ENCODE assay signal across 8 cellular contexts in genomic region chr17:64025732-64026294, GRCh38. TPM values are rescaled to one million over a fixed set of nuclear protein-coding genes. Genes with fewer than 3 reads are reported as not detected.
DNase-seq lines count a peak whose midpoint lies in the region; ATAC-seq and TF ChIP-seq lines count a peak whose summit lies in the region.

No MANE protein-coding gene starts in this region.

- H3K9ac ChIP-seq in smooth muscle cell (ENCODE audit: low read depth) = no peak overlapping the region

- H4K20me1 ChIP-seq in smooth muscle cell (ENCODE audit: low read depth) = no peaks in the 10 kb centered on the region

- H3K4me2 ChIP-seq in smooth muscle cell = peak overlapping the region; percentile 68

- H3K9me3 Mint-ChIP-seq in T-helper 2 cell treated with Interferon-gamma antibody and Interleukin-4, amounts not matched to agents 5 μg/mL and 100 μg/mL, for 36 hours = no peaks in the 10 kb centered on the region

- H3K27ac ChIP-seq in smooth muscle cell (ENCODE audit: low read depth) = no peak overlapping the region

- H3K36me3 Mint-ChIP-seq in T-helper 2 cell treated with Interferon-gamma antibody and Interleukin-4, amounts not matched to agents 5 μg/mL and 100 μg/mL, for 36 hours (ENCODE audit: low read depth) = peaks cover 13% of the 10 kb centered on the region

- peaks cover 60% of the 10 kb centered on the region for H3K4me1 Mint-ChIP-seq in T-helper 2 cell treated with Interferon-gamma antibody and Interleukin-4, amounts not matched to agents 5 μg/mL and 100 μg/mL, for 36 hours (ENCODE audit: low read depth)

- no peaks in the 10 kb centered on the region for H3K9me3 ChIP-seq in smooth muscle cell (replicated peaks; ENCODE audit: low read depth)

- H3K27ac Mint-ChIP-seq in T-helper 2 cell treated with Interferon-gamma antibody and Interleukin-4, amounts not matched to agents 5 μg/mL and 100 μg/mL, for 36 hours = peak overlapping the region; percentile 93

- no peaks in the 10 kb centered on the region for H3K79me2 ChIP-seq in smooth muscle cell (ENCODE audit: low read depth)

- 13% methylated on average over 21 of the region's 21 CpGs for WGBS in smooth muscle cell (ENCODE audit: low lambda C conversion rate)

- TF ChIP-seq CTCF in smooth muscle cell (IDR thresholded peaks at IDR 0.05; ENCODE audit: borderline replicate concordance, insufficient read depth, poor library complexity, severe bottlenecking) = peak; percentile 92

- peaks cover 3% of the 10 kb centered on the region for H3K27me3 ChIP-seq in smooth muscle cell (ENCODE audit: low read depth)

- no peak overlapping the region for H3K4me3 ChIP-seq in smooth muscle cell

- no peaks in the 10 kb centered on the region for H3K27me3 Mint-ChIP-seq in T-helper 2 cell treated with Interferon-gamma antibody and Interleukin-4, amounts not matched to agents 5 μg/mL and 100 μg/mL, for 36 hours (ENCODE audit: low read depth)

- no peaks in the 10 kb centered on the region for H3K36me3 ChIP-seq in smooth muscle cell (ENCODE audit: low read depth)

- H3F3A ChIP-seq in smooth muscle cell (ENCODE audit: low read depth) = no peaks in the 10 kb centered on the region

- DNase-seq in Daoy (ENCODE audit: low read depth) (peak; percentile 84), NCI-H2029 (lab: John Stamatoyannopoulos, UW) (peak; percentile 59), amniotic epithelial cell (ENCODE audit: low read depth) (peak; percentile 74), iPS DF 4.7 (ENCODE audit: extremely low read depth, low spot score) (peak; percentile 51), smooth muscle cell (lab: John Stamatoyannopoulos, UW; ENCODE audit: unreplicated experiment) (peak; percentile 7)
- DNase-seq in T-helper 2 cell treated with Interferon-gamma antibody and Interleukin-4, amounts not matched to agents 5 μg/mL and 100 μg/mL, for 36 hours (ENCODE audit: low spot score) = peak; percentile 86

- H2AFZ ChIP-seq in smooth muscle cell (ENCODE audit: low read depth) = no peak overlapping the region

- H3K4me3 Mint-ChIP-seq in T-helper 2 cell treated with Interferon-gamma antibody and Interleukin-4, amounts not matched to agents 5 μg/mL and 100 μg/mL, for 36 hours = peak overlapping the region; percentile 85

- H3K4me1 ChIP-seq in smooth muscle cell (ENCODE audit: low read depth) = no peaks in the 10 kb centered on the region

- peak; percentile 67 for ATAC-seq in HG02642 (IDR thresholded peaks at IDR 0.05; ENCODE audit: poor library complexity, unreplicated experiment)
- no peak for ATAC-seq in HG03469 (IDR thresholded peaks at IDR 0.05; ENCODE audit: unreplicated experiment)

RNA-seq across cellular contexts. Expression of gene ICAM2, which starts 5.4 kb away (rescaled TPM):
- total RNA-seq in Daoy (2014; rRNA removed; shearing (Covaris generic)) = 5.0 and 7.7 TPM in 2 replicates
- total RNA-seq in smooth muscle cell = 1.6 TPM in 1 of 2 replicates, not detected in the other
- 1.0 TPM in 1 of 2 replicates, not detected in the other for polyA plus RNA-seq in smooth muscle cell

RNA-seq across cellular contexts. Expression of gene PRR29, which starts 27.7 kb away (rescaled TPM):
- 0.17 and 1.1 TPM in 2 replicates for total RNA-seq in Daoy (2014; rRNA removed; shearing (Covaris generic))
- 0.18 TPM in 1 of 2 replicates, not detected in the other for total RNA-seq in smooth muscle cell
- 0.34 and 0.58 TPM in 2 replicates for polyA plus RNA-seq in smooth muscle cell

RNA-seq across cellular contexts. Expression of gene SCN4A, which starts 53.1 kb away (rescaled TPM):
- 0.06 TPM in 1 of 2 replicates, not detected in the other for total RNA-seq in Daoy (2014; rRNA removed; shearing (Covaris generic))
- under 0.01 and 0.09 TPM in 2 replicates for total RNA-seq in smooth muscle cell
- 0.14 TPM in 1 of 2 replicates, not detected in the other for polyA plus RNA-seq in smooth muscle cell

Comparison
In these comparisons a context has a peak if more than half of its experiments do, and no peak if none do; other contexts are left out.
1. DNase-seq: peak in every context shown above with its lines; median percentile 86 in T-helper 2 cell treated with Interferon-gamma antibody and Interleukin-4, amounts not matched to agents 5 μg/mL and 100 μg/mL, for 36 hours; 84 in Daoy; 74 in amniotic epithelial cell; 59 in NCI-H2029; 51 in iPS DF 4.7; 7 in smooth muscle cell.